19 cellular contexts compared by ENCODE assay signal in the genomic region with DNA sequence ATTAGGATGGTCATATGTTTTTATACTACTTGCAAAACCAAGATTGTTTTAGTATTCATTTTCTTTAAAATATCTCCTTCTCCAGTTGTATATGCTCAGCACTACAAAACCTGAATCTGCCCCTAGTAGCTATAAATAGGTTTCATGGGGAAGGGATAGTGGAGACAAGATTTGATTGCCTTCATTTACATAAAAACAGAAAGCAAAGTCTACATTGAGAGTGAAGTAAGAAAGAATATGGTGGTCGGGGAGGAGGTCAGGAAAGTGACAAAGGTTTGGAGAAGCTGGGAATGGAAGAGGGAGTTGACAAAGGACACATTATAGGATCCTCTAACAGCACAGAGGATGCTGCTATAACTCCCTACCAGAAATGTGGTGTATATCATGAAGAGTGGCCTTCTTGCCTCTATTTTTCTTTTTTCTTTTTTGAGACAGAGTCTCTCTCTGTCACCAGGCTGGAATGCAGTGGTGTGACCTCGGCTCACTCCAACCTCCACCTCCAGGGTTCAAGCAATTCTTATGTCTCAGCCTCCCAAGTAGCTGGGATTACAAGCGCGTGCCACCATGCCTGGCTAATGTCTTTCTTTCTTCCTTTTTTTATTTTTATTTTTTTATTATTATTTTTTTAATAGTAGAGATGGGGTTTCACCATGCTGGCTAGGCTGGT. TPM values are rescaled to one million over a fixed set of nuclear protein-coding genes. Genes with fewer than 3 reads are reported as not detected.
DNase-seq lines count a peak whose midpoint lies in the region; ATAC-seq and TF ChIP-seq lines count a peak whose summit lies in the region.
"Had no signal": no experiment of that assay in that cellular context is flagged by ENCODE, and none has a peak within 500 bp of the region (broad histone marks: within the 10 kb centered on the region; RNA-seq: fewer than 3 reads in every experiment).

No MANE protein-coding gene starts in this region.

- no peaks in the 10 kb centered on the region for H3K79me2 ChIP-seq in osteoblast (ENCODE audit: insufficient read depth, low read length)

- H3K9me3 ChIP-seq in osteoblast (ENCODE audit: low read depth, low read length), result no peaks in the 10 kb centered on the region
- H3K9me3 ChIP-seq: suprapubic skin had no signal

- DNase-seq in AG10803 (ENCODE audit: low read depth) (peak; percentile 31), M059J (ENCODE audit: low read depth) (peak; percentile 67), choroid plexus epithelial cell (ENCODE audit: low read depth) (peak; percentile 41), osteoblast (ENCODE audit: insufficient read length, low spot score, missing footprints) (peak; percentile 80), activated gamma-delta T cell (lab: John Stamatoyannopoulos, UW) (no peak), NCI-H82 (lab: John Stamatoyannopoulos, UW) (no peak)
- DNase-seq in activated CD4-positive, alpha-beta T cell treated with anti-CD3 and anti-CD28 coated beads, Interleukin-2, amount 10 ng/mL, durations not matched to agents 7 days and 5 days, result no peak
- DNase-seq: ACHN; activated B cell treated with CpG ODN at 0.5 μM for 24 hours; central memory CD4-positive, alpha-beta T cell; DMS79; NCI-H187 treated with DMSO at 0.1 percent for 48 hours; NCI-H446 treated with DMSO at 0.1 percent for 48 hours; SHP77; T-helper 17 cell had no signal

- peaks cover 4% of the 10 kb centered on the region for H3K27me3 Mint-ChIP-seq in activated CD4-positive, alpha-beta T cell treated with anti-CD3 and anti-CD28 coated beads, Interleukin-2, amount 10 ng/mL, durations not matched to agents 7 days and 5 days
- H3K27me3 Mint-ChIP-seq: T-helper 17 cell had no signal

- H3K4me3 ChIP-seq in AG10803 (ENCODE audit: low read length) (no peak overlapping the region), choroid plexus epithelial cell (ENCODE audit: low read depth, low read length) (no peak overlapping the region), osteoblast (ENCODE audit: insufficient read depth, low read length) (no peak overlapping the region)
- H3K4me3 ChIP-seq: K562, suprapubic skin had no signal

- no peak overlapping the region for H3K4me3 Mint-ChIP-seq in activated CD4-positive, alpha-beta T cell treated with anti-CD3 and anti-CD28 coated beads, Interleukin-2, amount 10 ng/mL, durations not matched to agents 7 days and 5 days
- H3K4me3 Mint-ChIP-seq: activated B cell treated with CpG ODN at 0.5 μM for 24 hours; natural killer cell treated with Interleukin-12 subunit alpha and Interleukin-12 subunit beta and Interleukin-15 and Interleukin-18, amount 100 ng/mL, for 72 hours; T-helper 17 cell had no signal

- peak overlapping the region; percentile 87 for H3K27ac ChIP-seq in osteoblast (ENCODE audit: low read depth, low read length)
- H3K27ac ChIP-seq: suprapubic skin had no signal

- no peak overlapping the region for H3K27ac Mint-ChIP-seq in activated CD4-positive, alpha-beta T cell treated with anti-CD3 and anti-CD28 coated beads, Interleukin-2, amount 10 ng/mL, durations not matched to agents 7 days and 5 days
- H3K27ac Mint-ChIP-seq: activated B cell treated with CpG ODN at 0.5 μM for 24 hours; natural killer cell treated with Interleukin-12 subunit alpha and Interleukin-12 subunit beta and Interleukin-15 and Interleukin-18, amount 100 ng/mL, for 72 hours; T-helper 17 cell had no signal

- H3K27me3 ChIP-seq in osteoblast (ENCODE audit: insufficient read depth, low read length), result no peaks in the 10 kb centered on the region
- H3K27me3 ChIP-seq: suprapubic skin had no signal

- peak overlapping the region; percentile 13 for H2AFZ ChIP-seq in osteoblast (ENCODE audit: low read length)

- H4K20me1 ChIP-seq in osteoblast (ENCODE audit: insufficient read depth, low read length), result no peaks in the 10 kb centered on the region

- no peaks in the 10 kb centered on the region for H3K36me3 Mint-ChIP-seq in activated CD4-positive, alpha-beta T cell treated with anti-CD3 and anti-CD28 coated beads, Interleukin-2, amount 10 ng/mL, durations not matched to agents 7 days and 5 days (ENCODE audit: low read depth)
- H3K36me3 Mint-ChIP-seq: natural killer cell treated with Interleukin-12 subunit alpha and Interleukin-12 subunit beta and Interleukin-15 and Interleukin-18, amount 100 ng/mL, for 72 hours had no signal

- H3K4me1 ChIP-seq in osteoblast (ENCODE audit: insufficient read depth, low read length), result peaks cover 14% of the 10 kb centered on the region
- H3K4me1 ChIP-seq: suprapubic skin had no signal

- peak overlapping the region; percentile 60 for H3K4me2 ChIP-seq in osteoblast (ENCODE audit: insufficient read depth, low read length)

- H3K4me1 Mint-ChIP-seq in activated CD4-positive, alpha-beta T cell treated with anti-CD3 and anti-CD28 coated beads, Interleukin-2, amount 10 ng/mL, durations not matched to agents 7 days and 5 days, result no peaks in the 10 kb centered on the region
- H3K4me1 Mint-ChIP-seq: activated B cell treated with CpG ODN at 0.5 μM for 24 hours, T-helper 17 cell had no signal

- peaks cover 5% of the 10 kb centered on the region for H3K9me3 Mint-ChIP-seq in activated CD4-positive, alpha-beta T cell treated with anti-CD3 and anti-CD28 coated beads, Interleukin-2, amount 10 ng/mL, durations not matched to agents 7 days and 5 days
- H3K9me3 Mint-ChIP-seq: natural killer cell treated with Interleukin-12 subunit alpha and Interleukin-12 subunit beta and Interleukin-15 and Interleukin-18, amount 100 ng/mL, for 72 hours had no signal

- no peaks in the 10 kb centered on the region for H3K36me3 ChIP-seq in osteoblast (ENCODE audit: insufficient read depth, low read length)
- H3K36me3 ChIP-seq: suprapubic skin had no signal

- POLR2A ChIA-PET in activated CD4-positive, alpha-beta T cell treated with anti-CD3 and anti-CD28 coated beads, Interleukin-2, amount 10 ng/mL, durations not matched to agents 7 days and 5 days (lab: Charles Lee), result no interaction called here

- CTCF ChIA-PET in activated CD4-positive, alpha-beta T cell treated with anti-CD3 and anti-CD28 coated beads, Interleukin-2, amount 10 ng/mL, durations not matched to agents 7 days and 5 days (lab: Charles Lee), result no interaction called here

- no peak for TF ChIP-seq CTCF in AG10803 (conservative IDR thresholded peaks at IDR 0.05; ENCODE audit: low read length)
- no peak for TF ChIP-seq CTCF in choroid plexus epithelial cell (conservative IDR thresholded peaks at IDR 0.05; ENCODE audit: low read depth, low read length)
- no peak for TF ChIP-seq CTCF in osteoblast (IDR thresholded peaks at IDR 0.05; ENCODE audit: extremely low read depth, low read depth, low read length)

- no peak for ATAC-seq in HG03342 (IDR thresholded peaks at IDR 0.05; ENCODE audit: unreplicated experiment)
- ATAC-seq: K562; natural killer cell treated with Interleukin-12 subunit alpha and Interleukin-12 subunit beta and Interleukin-15 and Interleukin-18, amount 100 ng/mL, for 72 hours; T-helper 17 cell had no signal

RNA-seq across cellular contexts. Expression of a gene that starts 6.6 kb away (rescaled TPM):
- 8.1 and 13.0 TPM in 2 replicates for total RNA-seq in M059J (2014; rRNA removed; shearing (Covaris generic))
- total RNA-seq in osteoblast, result 42.7 and 46.7 TPM in 2 replicates
- total RNA-seq in activated CD4-positive, alpha-beta T cell treated with anti-CD3 and anti-CD28 coated beads, Interleukin-2, amount 10 ng/mL, durations not matched to agents 7 days and 5 days, result 1 to 10 TPM; 1.4 to 1.6 TPM

Comparison
In these comparisons a context has a peak if more than half of its experiments do, and no peak if none do; other contexts are left out.
1. DNase-seq: peak in AG10803 (single experiment), M059J (single experiment), choroid plexus epithelial cell (single experiment) and osteoblast (single experiment); none in activated gamma-delta T cell (single experiment), activated CD4-positive, alpha-beta T cell treated with anti-CD3 and anti-CD28 coated beads, Interleukin-2, amount 10 ng/mL, durations not matched to agents 7 days and 5 days (single experiment) and NCI-H82 (single experiment).